12 cellular contexts compared by ENCODE assay signal in genomic region chr1:45001011-45001481, GRCh38. TPM values are rescaled to one million over a fixed set of nuclear protein-coding genes. Genes with fewer than 3 reads are reported as not detected.
A peak's percentile ranks its signal among the peaks of the same experiment; 100 is the strongest.
DNase-seq lines count a peak whose midpoint lies in the region; ATAC-seq and TF ChIP-seq lines count a peak whose summit lies in the region.
"Had no signal": no experiment of that assay in that cellular context is flagged by ENCODE, and none has a peak within 500 bp of the region (broad histone marks: within the 10 kb centered on the region; RNA-seq: fewer than 3 reads in every experiment).

No MANE protein-coding gene starts in this region.

- no peak for TF ChIP-seq CTCF in CD8-positive, alpha-beta T cell (IDR thresholded peaks at IDR 0.05)
- no peak for TF ChIP-seq CTCF in neutrophil (IDR thresholded peaks at IDR 0.05)

- peaks cover 29% of the 10 kb centered on the region for H3K36me3 ChIP-seq in CD8-positive, alpha-beta T cell (ENCODE audit: insufficient read depth, low read length)
- H3K36me3 ChIP-seq in neutrophil, result peaks cover 46% of the 10 kb centered on the region

- peak overlapping the region; percentile 52 for H3K27ac Mint-ChIP-seq in CD8-positive, alpha-beta T cell
- peak overlapping the region; percentile 12 to 39 for H3K27ac Mint-ChIP-seq in effector memory CD8-positive, alpha-beta T cell

- DNase-seq in CD8-positive, alpha-beta T cell, result no peak
- peak; percentile 22 for DNase-seq in M059J (ENCODE audit: low read depth)
- no peak for DNase-seq in effector memory CD8-positive, alpha-beta T cell
- DNase-seq in putamen (ENCODE audit: low spot score), result no peak
- DNase-seq: activated CD8-positive, alpha-beta memory T cell treated with anti-CD3 and anti-CD28 coated beads, Interleukin-2, amount 50 U/mL, for 48 hours; foreskin keratinocyte; KG1; NCI-H446 had no signal

- intact Hi-C loops in CD8-positive, alpha-beta T cell (cut with DNase I, micrococcal nuclease), result no loop called here

- CTCF ChIA-PET in CD8-positive, alpha-beta T cell (lab: Charles Lee), result no interaction called here

- H3K4me3 Mint-ChIP-seq in CD8-positive, alpha-beta T cell, result no peak overlapping the region
- no peak overlapping the region for H3K4me3 Mint-ChIP-seq in effector memory CD8-positive, alpha-beta T cell

- H3K27me3 Mint-ChIP-seq in CD8-positive, alpha-beta T cell (ENCODE audit: low read depth), result no peaks in the 10 kb centered on the region
- H3K27me3 Mint-ChIP-seq in effector memory CD8-positive, alpha-beta T cell, result no peaks in the 10 kb centered on the region

- H3K27me3 ChIP-seq in CD8-positive, alpha-beta T cell (ENCODE audit: insufficient read depth, low read length), result no peaks in the 10 kb centered on the region
- no peaks in the 10 kb centered on the region for H3K27me3 ChIP-seq in neutrophil
- H3K27me3 ChIP-seq: foreskin keratinocyte had no signal

- peaks cover 46% of the 10 kb centered on the region for H3K36me3 Mint-ChIP-seq in CD8-positive, alpha-beta T cell
- H3K36me3 Mint-ChIP-seq in effector memory CD8-positive, alpha-beta T cell (ENCODE audit: insufficient read depth), result peaks cover 26% of the 10 kb centered on the region

- no peaks in the 10 kb centered on the region for H3K9me3 ChIP-seq in CD8-positive, alpha-beta T cell (ENCODE audit: low read length)
- no peaks in the 10 kb centered on the region for H3K9me3 ChIP-seq in neutrophil

- H3K4me3 ChIP-seq in CD8-positive, alpha-beta T cell (ENCODE audit: low read depth, low read length), result no peak overlapping the region
- H3K4me3 ChIP-seq in neutrophil (ENCODE audit: low read depth in 1 of 2, low read length in 1 of 2), result no peak overlapping the region

- H3K4me1 ChIP-seq in CD8-positive, alpha-beta T cell (ENCODE audit: insufficient read depth, low read length), result no peaks in the 10 kb centered on the region
- peaks cover 5 to 6% of the 10 kb centered on the region in 2 experiments for H3K4me1 ChIP-seq in neutrophil (ENCODE audit: control insufficient read depth in 1 of 2, insufficient read depth in 1 of 2, low read depth in 1 of 2, low read length in 1 of 2)
- H3K4me1 ChIP-seq: foreskin keratinocyte had no signal

- POLR2A ChIA-PET in CD8-positive, alpha-beta T cell (lab: Charles Lee), result no interaction called here

- H3K4me1 Mint-ChIP-seq in CD8-positive, alpha-beta T cell (ENCODE audit: low read depth), result peaks cover 5% of the 10 kb centered on the region
- peaks cover 0 to 8% of the 10 kb centered on the region in 2 donors for H3K4me1 Mint-ChIP-seq in effector memory CD8-positive, alpha-beta T cell (ENCODE audit: low read depth in 2 of 2)

- H3K27ac ChIP-seq in CD8-positive, alpha-beta T cell (ENCODE audit: low read depth, low read length), result no peak overlapping the region
- H3K27ac ChIP-seq in neutrophil, result peak overlapping the region; percentile 23
- H3K27ac ChIP-seq: foreskin keratinocyte had no signal

- ATAC-seq in CD8-positive, alpha-beta T cell, result no peak
- no peak for ATAC-seq in effector memory CD8-positive, alpha-beta T cell (replicated peaks)
- ATAC-seq in GM21619 (IDR thresholded peaks at IDR 0.05; ENCODE audit: unreplicated experiment) (no peak), HG03432 (IDR thresholded peaks at IDR 0.05; ENCODE audit: unreplicated experiment) (no peak), HG02852 (IDR thresholded peaks at IDR 0.05; ENCODE audit: unreplicated experiment) (no peak)
- ATAC-seq: foreskin keratinocyte had no signal

- no peaks in the 10 kb centered on the region for H3K9me3 Mint-ChIP-seq in CD8-positive, alpha-beta T cell
- H3K9me3 Mint-ChIP-seq in effector memory CD8-positive, alpha-beta T cell, result no peaks in the 10 kb centered on the region

RNA-seq across cellular contexts. Expression of gene HECTD3, which starts 10.1 kb away (rescaled TPM):
- 10 to 100 TPM; 33.5 to 36.0 TPM for total RNA-seq in CD8-positive, alpha-beta T cell
- 23.8 and 33.7 TPM in 2 replicates for total RNA-seq in M059J (2014; rRNA removed; shearing (Covaris generic))

RNA-seq across cellular contexts. Expression of gene UROD, which starts 11.0 kb away (rescaled TPM):
- total RNA-seq in CD8-positive, alpha-beta T cell, result 10 to 100 TPM; 38.3 to 41.2 TPM
- 125 and 127 TPM in 2 replicates for total RNA-seq in M059J (2014; rRNA removed; shearing (Covaris generic))

RNA-seq across cellular contexts. Expression of gene EIF2B3, which starts 14.7 kb away (rescaled TPM):
- 1 to 10 TPM; 5.8 to 6.0 TPM for total RNA-seq in CD8-positive, alpha-beta T cell
- total RNA-seq in M059J (2014; rRNA removed; shearing (Covaris generic)), result 41.3 and 48.0 TPM in 2 replicates
